In the genomic region with DNA sequence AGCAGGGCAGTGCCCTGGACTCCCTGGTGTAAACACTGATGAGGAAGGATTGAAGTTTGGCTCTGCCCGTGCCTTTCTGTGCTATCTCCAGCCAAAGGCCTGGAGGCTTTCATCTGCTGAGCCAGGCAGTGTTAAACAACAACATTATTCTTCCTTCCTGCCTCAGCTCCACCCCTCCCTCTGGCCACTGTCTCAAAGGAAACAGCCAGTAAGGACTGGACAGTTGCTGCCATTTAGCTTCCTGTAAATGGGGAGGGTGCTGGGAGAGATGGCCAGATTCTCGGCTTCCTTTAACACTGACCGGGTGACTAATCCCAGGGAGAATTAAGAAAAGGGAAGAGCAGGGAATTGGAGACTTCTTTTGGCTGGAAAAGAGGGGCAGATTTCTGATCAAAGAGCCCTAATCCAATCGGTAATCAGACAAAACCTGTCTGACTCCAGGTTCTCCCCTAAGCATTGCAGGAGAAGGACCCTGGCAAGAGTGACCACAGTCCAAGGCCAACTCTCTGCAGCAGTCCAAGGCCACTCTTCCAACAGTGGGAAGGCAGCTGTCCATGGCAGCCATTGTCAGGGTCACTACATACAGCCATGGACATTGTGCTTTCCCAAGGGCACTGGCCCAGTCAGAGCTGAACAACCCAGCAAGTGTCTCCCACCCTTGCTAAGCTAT, we compare ENCODE assay signal across 13 cellular contexts. TPM values are rescaled to one million over a fixed set of nuclear protein-coding genes. Genes with fewer than 3 reads are reported as not detected.
DNase-seq lines count a peak whose midpoint lies in the region; ATAC-seq, FAIRE-seq and TF ChIP-seq lines count a peak whose summit lies in the region.
"Had no signal": no experiment of that assay in that cellular context is flagged by ENCODE, and none has a peak within 500 bp of the region (broad histone marks: within the 10 kb centered on the region; RNA-seq: fewer than 3 reads in every experiment).

No MANE protein-coding gene starts in this region.

- peak overlapping the region; percentile 50 for H3K4me2 ChIP-seq in HepG2 (ENCODE audit: low read depth, low read length)

- no peaks in the 10 kb centered on the region for H4K20me1 ChIP-seq in HepG2 (ENCODE audit: insufficient read depth, low read length)

- no peak; the same call in 1 of the 2 replicates for TF ChIP-seq RAD21 in HepG2 (CRISPR knock-in tag; IDR thresholded peaks at IDR 0.05)

- CTCF ChIA-PET in HepG2 (lab: Yijun Ruan, JAX; ENCODE audit: low intra/inter-chr PET ratio, low total read pairs), result no interaction called here

- H3K4me3 ChIP-seq in epithelial cell of esophagus (ENCODE audit: low read length) (no peak overlapping the region), HepG2 (replicated peaks in 1 of 3; ENCODE audit: insufficient read depth in 1 of 3, low read depth in 2 of 3, low read length in 3 of 3) (peak overlapping the region in 1 of 3 experiments; percentile 26; a peak in 2 of 6 replicates)

- in situ Hi-C loops in HepG2 (cut with HindIII; ENCODE audit: extremely low pct_ligation_motif_present, low pct_unique_long_range_greater_than_20kb), result no loop called here

- H3K27me3 ChIP-seq in HepG2 (ENCODE audit: control insufficient read depth in 1 of 2, insufficient read depth in 2 of 2, low read length in 2 of 2), result no peaks in the 10 kb centered on the region

- intact Hi-C loops in HepG2 (cut with micrococcal nuclease; ENCODE audit: unreplicated experiment), result no loop called here

- POLR2A ChIA-PET in HepG2 (lab: Yijun Ruan, JAX), result interaction anchor here (0.8 to 3.2 kb wide), 9 partner anchors 9 to 416 kb away, joined by 3 to 48 read pairs (median 4); partner anchors contain the start of gene CD2AP

- peaks cover 30% of the 10 kb centered on the region for H3K4me1 ChIP-seq in HepG2 (ENCODE audit: insufficient read depth, low read length)

- peak; percentile 93 for ATAC-seq in HepG2
- ATAC-seq in GM21447 (IDR thresholded peaks at IDR 0.05; ENCODE audit: unreplicated experiment), result no peak
- no peak for ATAC-seq in GM19467 (IDR thresholded peaks at IDR 0.05; ENCODE audit: unreplicated experiment)
- ATAC-seq: stimulated activated naive B cell treated with anti-CD40 and anti-IgM and Interleukin-4, amounts not matched to agents 10 μg/mL and 1 μg/mL and 100 μg/mL, for 72 hours had no signal

- no peaks in the 10 kb centered on the region for H3K79me2 ChIP-seq in HepG2 (ENCODE audit: insufficient read depth, low read length)

- WGBS in HepG2 (ENCODE audit: low lambda C conversion rate), result 32% methylated on average over 4 of the region's 4 CpGs

- peak overlapping the region; percentile 19 for H2AFZ ChIP-seq in HepG2 (ENCODE audit: low read length)

- DNase-seq in NCI-H69 (lab: John Stamatoyannopoulos, UW) (peak; percentile 46), epithelial cell of esophagus (ENCODE audit: low read depth) (peak; percentile 39), HepG2 (ENCODE audit: low spot score) (peak; percentile 72), superior temporal gyrus (ENCODE audit: extremely low spot score) (peak; percentile 57), NOMO-1 (lab: John Stamatoyannopoulos, UW; ENCODE audit: unreplicated experiment in 2 of 2) (no peak), HT-29 (ENCODE audit: low spot score) (no peak)
- DNase-seq: NCI-H526 treated with DMSO at 0.1 percent for 48 hours; stimulated activated naive B cell treated with anti-CD40 and anti-IgM and Interleukin-4, amounts not matched to agents 10 μg/mL and 1 μg/mL and 100 μg/mL, for 72 hours; SW 1271 had no signal

- TF ChIP-seq EP300 in HepG2 (IDR thresholded peaks at IDR 0.05; ENCODE audit: low read depth in 2 of 2, low read length in 2 of 2) (peak; percentile 53 to 76; a peak in 3 of 4 replicates), HepG2 (CRISPR knock-in tag; IDR thresholded peaks at IDR 0.05; ENCODE audit: borderline replicate concordance) (0 out of 2 replicates have a peak, but pooled peaks have one; percentile 15)

- H3K27ac ChIP-seq in HepG2 (ENCODE audit: extremely low read length, insufficient read depth, low read length), result peak overlapping the region; percentile 62

- peak; percentile 23 for FAIRE-seq in HepG2 (lab: Jason Lieb, UNC)
- FAIRE-seq: endometrium, H54 had no signal

- no peaks in the 10 kb centered on the region for H3K36me3 ChIP-seq in HepG2 (replicated peaks in 1 of 2; ENCODE audit: control insufficient read depth in 1 of 2, insufficient read depth in 2 of 2, low read length in 2 of 2)

- TF ChIP-seq CTCF in epithelial cell of esophagus (IDR thresholded peaks at IDR 0.05; ENCODE audit: insufficient read depth, low read depth, low read length, missing control alignments) (no peak), HepG2 (CRISPR knock-in tag; IDR thresholded peaks at IDR 0.05) (no peak; the same call in 1 of the 2 replicates)

- no peak for TF ChIP-seq POLR2A in HepG2 (IDR thresholded peaks at IDR 0.05; ENCODE audit: insufficient read depth in 1 of 2, low read depth in 2 of 2, low read length in 2 of 2)

- H3K9ac ChIP-seq in HepG2 (ENCODE audit: insufficient read depth, low read depth, low read length), result peak overlapping the region; percentile 17; the same call in 1 of the 2 replicates

- BruUV-seq in HepG2 (replicated peaks; lab: Mats Ljungman, UMichigan), result no TSS peak

- no peaks in the 10 kb centered on the region for H3K9me3 ChIP-seq in HepG2 (ENCODE audit: low read length)

TF ChIP-seq in HepG2, 621 proteins besides CTCF, POLR2A, EP300 and RAD21 (continues in another document):
- TF ChIP-seq, protein P1, sequence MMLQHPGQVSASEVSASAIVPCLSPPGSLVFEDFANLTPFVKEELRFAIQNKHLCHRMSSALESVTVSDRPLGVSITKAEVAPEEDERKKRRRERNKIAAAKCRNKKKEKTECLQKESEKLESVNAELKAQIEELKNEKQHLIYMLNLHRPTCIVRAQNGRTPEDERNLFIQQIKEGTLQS (CRISPR knock-in tag; IDR thresholded peaks at IDR 0.05), result no peak
- TF ChIP-seq GLI4 (CRISPR knock-in tag; IDR thresholded peaks at IDR 0.05; ENCODE audit: borderline replicate concordance) (0 out of 2 replicates have a peak, but pooled peaks have one; percentile 66), CCDC6 (CRISPR knock-in tag; IDR thresholded peaks at IDR 0.05) (0 out of 2 replicates have a peak, but pooled peaks have one; percentile 21), ZNF282 (IDR thresholded peaks at IDR 0.05; ENCODE audit: partially characterized antibody) (no peak), ZNF230 (CRISPR knock-in tag; IDR thresholded peaks at IDR 0.05) (no peak), EZH2 (conservative IDR thresholded peaks at IDR 0.05; ENCODE audit: low read depth, low read length) (no peak), CENPX (CRISPR knock-in tag; IDR thresholded peaks at IDR 0.05) (no peak), ZNF772 (CRISPR knock-in tag; IDR thresholded peaks at IDR 0.05) (0 out of 2 replicates have a peak, but pooled peaks have one; percentile 4), ZNF782 (CRISPR knock-in tag; IDR thresholded peaks at IDR 0.05; ENCODE audit: borderline replicate concordance) (no peak), SP5 (CRISPR knock-in tag; IDR thresholded peaks at IDR 0.05; ENCODE audit: borderline replicate concordance, low read depth) (no peak; the same call in none of the 2 replicates), KLF12 (CRISPR knock-in tag; IDR thresholded peaks at IDR 0.05; ENCODE audit: borderline replicate concordance) (no peak), LCORL (IDR thresholded peaks at IDR 0.05) (0 out of 2 replicates have a peak, but pooled peaks have one; percentile 3), LCORL (CRISPR knock-in tag; IDR thresholded peaks at IDR 0.05) (no peak), SRSF4 (IDR thresholded peaks at IDR 0.05; ENCODE audit: low read depth, low read length, poor library complexity, severe bottlenecking) (no peak), PITX1 (CRISPR knock-in tag; IDR thresholded peaks at IDR 0.05) (no peak), TEAD3 (CRISPR knock-in tag; optimal IDR thresholded peaks at IDR 0.05; ENCODE audit: borderline replicate concordance) (no peak), SPEN (CRISPR knock-in tag; IDR thresholded peaks at IDR 0.05; ENCODE audit: low read depth) (peak; percentile 47; the same call in 1 of the 2 replicates), ZNF547 (CRISPR knock-in tag; IDR thresholded peaks at IDR 0.05) (no peak), CREM (IDR thresholded peaks at IDR 0.05) (no peak; the same call in 1 of the 2 replicates), CREM (CRISPR knock-in tag; IDR thresholded peaks at IDR 0.05) (no peak)

RNA-seq across cellular contexts. Expression of gene ADGRF1, which starts 19.6 kb away (rescaled TPM):
- not detected in 2 replicates for total RNA-seq in HepG2 (2016; rRNA removed; fragmentation: Illumina TruSeq; extraction: Trizol)
- not detected in 2 replicates for total RNA-seq in HepG2 (2016; cell fraction: cytosol; rRNA removed; fragmentation: Illumina TruSeq; extraction: Trizol; ENCODE audit: low read depth)
- total RNA-seq in HepG2 (2016; cell fraction: insoluble cytoplasmic fraction; rRNA removed; fragmentation: Illumina TruSeq; extraction: Trizol), result not detected in 2 replicates
- not detected in 2 replicates for total RNA-seq in HepG2 (2016; cell fraction: membrane; rRNA removed; fragmentation: Illumina TruSeq; extraction: Trizol)
- not detected in 2 replicates for total RNA-seq in HepG2 (2016; cell fraction: nucleus; rRNA removed; fragmentation: Illumina TruSeq; extraction: Trizol)
- not detected in 2 replicates for polyA plus RNA-seq in HepG2 (2011; rRNA removed)
- 0.03 TPM in 1 of 2 replicates, not detected in the other for polyA plus RNA-seq in HepG2 (2011; cell fraction: cytosol; rRNA removed)
- not detected in 2 replicates for polyA plus RNA-seq in HepG2 (2011; cell fraction: nucleus; rRNA removed)
- not detected in 2 replicates for polyA plus RNA-seq in HepG2 (2012)
- polyA plus RNA-seq in HepG2 (2016; cell fraction: cytosol; fragmentation: Illumina TruSeq; extraction: Trizol; ENCODE audit: low read depth), result not detected in 2 replicates
- polyA plus RNA-seq in HepG2 (2016; cell fraction: insoluble cytoplasmic fraction; fragmentation: Illumina TruSeq; extraction: Trizol; ENCODE audit: low read depth), result not detected in 2 replicates
- not detected in 2 replicates for polyA plus RNA-seq in HepG2 (2016; cell fraction: membrane; fragmentation: Illumina TruSeq; extraction: Trizol; ENCODE audit: low read depth)
- not detected in 2 replicates for polyA plus RNA-seq in HepG2 (2016; cell fraction: nucleus; fragmentation: Illumina TruSeq; extraction: Trizol; ENCODE audit: insufficient read depth, low read depth)
- polyA minus RNA-seq in HepG2 (2011; rRNA and poly(A)+ RNA removed; ENCODE audit: low replicate concordance), result not detected in 2 replicates
- not detected in 2 replicates for polyA minus RNA-seq in HepG2 (2011; cell fraction: cytosol; rRNA and poly(A)+ RNA removed)
- polyA minus RNA-seq in HepG2 (2011; cell fraction: nucleus; rRNA and poly(A)+ RNA removed), result not detected in 2 replicates
- 7.6 and 9.1 TPM in 2 replicates for total RNA-seq in HT-29 (2014; rRNA removed; shearing (Covaris generic))

Comparison
In these comparisons a context has a peak if more than half of its experiments do, and no peak if none do; other contexts are left out.
1. DNase-seq: peak in NCI-H69 (single experiment), epithelial cell of esophagus (single experiment), HepG2 (single experiment) and superior temporal gyrus (single experiment); none in NOMO-1 (0 of 2) and HT-29 (single experiment).